Comparison of ENCODE assay signal across 8 cellular contexts in the genomic region with DNA sequence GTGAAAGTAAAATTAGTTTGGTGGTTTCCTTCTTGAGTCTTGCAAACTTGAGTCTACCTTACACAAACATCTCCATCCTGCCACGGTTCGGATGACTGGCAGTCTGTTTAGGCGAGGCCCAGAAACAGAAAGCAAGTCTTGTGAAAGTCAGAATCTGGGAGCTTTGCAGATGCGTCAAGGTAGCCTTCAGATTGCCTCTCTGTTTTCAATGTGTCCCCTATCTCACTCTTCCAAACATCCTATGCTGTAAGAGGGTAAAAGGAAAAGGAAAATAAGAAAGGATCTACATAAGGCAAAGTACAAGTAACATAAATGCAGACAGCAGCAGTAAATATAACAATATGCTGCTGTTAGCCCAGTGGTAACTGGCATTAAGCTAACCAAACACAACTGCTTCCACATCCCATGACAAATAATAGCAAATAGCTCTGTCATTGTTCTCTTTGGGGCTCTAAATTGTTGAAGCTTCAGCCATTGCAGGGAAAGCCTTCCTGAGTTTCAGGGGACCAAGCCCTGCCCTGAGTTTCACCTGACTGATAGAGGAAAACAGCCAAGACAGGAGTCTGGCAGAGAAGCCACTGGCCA. TPM values are rescaled to one million over a fixed set of nuclear protein-coding genes. Genes with fewer than 3 reads are reported as not detected.
A peak's percentile ranks its signal among the peaks of the same experiment; 100 is the strongest.
DNase-seq lines count a peak whose midpoint lies in the region; ATAC-seq, FAIRE-seq and TF ChIP-seq lines count a peak whose summit lies in the region.

No MANE protein-coding gene starts in this region.

- FAIRE-seq in kidney (lab: Jason Lieb, UNC) = no peak

- ATAC-seq in GM18508 (IDR thresholded peaks at IDR 0.05; ENCODE audit: insufficient read depth, unreplicated experiment) = peak; percentile 81
- peak; percentile 70 for ATAC-seq in HG02852 (IDR thresholded peaks at IDR 0.05; ENCODE audit: unreplicated experiment)
- peak; percentile 81 for ATAC-seq in upper lobe of right lung

- H3K4me3 ChIP-seq in neural progenitor cell (no peak overlapping the region), upper lobe of right lung (no peak overlapping the region), kidney (ENCODE audit: low read length in 2 of 2) (peak overlapping the region in 1 of 2 donors; percentile 13)

- no peaks in the 10 kb centered on the region for H3K79me2 ChIP-seq in neural progenitor cell (ENCODE audit: low read depth)

- no peaks in the 10 kb centered on the region for H3K36me3 ChIP-seq in neural progenitor cell
- H3K36me3 ChIP-seq in upper lobe of right lung = no peaks in the 10 kb centered on the region
- H3K36me3 ChIP-seq in kidney (ENCODE audit: control insufficient read depth in 1 of 2, insufficient read depth in 2 of 2, low read length in 2 of 2) = no peaks in the 10 kb centered on the region

- H3K4me1 ChIP-seq in neural progenitor cell = peaks cover 13% of the 10 kb centered on the region
- H3K4me1 ChIP-seq in upper lobe of right lung = peaks cover 4% of the 10 kb centered on the region
- H3K4me1 ChIP-seq in kidney (ENCODE audit: control insufficient read depth in 1 of 2, insufficient read depth in 1 of 2, low read depth in 1 of 2, low read length in 2 of 2) = peaks cover 14 to 29% of the 10 kb centered on the region in 2 donors

- H2AFZ ChIP-seq in neural progenitor cell (replicated peaks) = no peak overlapping the region

- H3K27me3 Mint-ChIP-seq in brain (no peaks in the 10 kb centered on the region), neural progenitor cell (ENCODE audit: insufficient read depth, low read depth) (no peaks in the 10 kb centered on the region)

- H3K36me3 Mint-ChIP-seq in brain (peaks cover 6% of the 10 kb centered on the region), neural progenitor cell (no peaks in the 10 kb centered on the region)

- H3K4me1 Mint-ChIP-seq in brain (peaks cover 68% of the 10 kb centered on the region), neural progenitor cell (peaks cover 24% of the 10 kb centered on the region)

- H3K4me2 ChIP-seq in neural progenitor cell = no peak overlapping the region

- H3K27me3 ChIP-seq in neural progenitor cell (no peaks in the 10 kb centered on the region), upper lobe of right lung (no peaks in the 10 kb centered on the region)

- H3F3A ChIP-seq in neural progenitor cell (ENCODE audit: low read depth) = no peaks in the 10 kb centered on the region

- peak; percentile 30 for DNase-seq in T-helper 9 cell
- no peak for DNase-seq in neural progenitor cell (ENCODE audit: low spot score)
- DNase-seq in upper lobe of right lung = no peak
- no peak for DNase-seq in DMS 273 (lab: John Stamatoyannopoulos, UW; ENCODE audit: unreplicated experiment)
- DNase-seq in kidney = no peak

- no peak for TF ChIP-seq CTCF in brain (conservative IDR thresholded peaks at IDR 0.05)
- no peak for TF ChIP-seq CTCF in neural progenitor cell (IDR thresholded peaks at IDR 0.05)
- no peak for TF ChIP-seq CTCF in upper lobe of right lung (IDR thresholded peaks at IDR 0.05)
- no peak for TF ChIP-seq CTCF in kidney (IDR thresholded peaks at IDR 0.05; ENCODE audit: borderline replicate concordance, extremely low read depth, insufficient read depth)

- intact Hi-C loops in upper lobe of right lung (cut with DNase I) (no loop called here), kidney (cut with DNase I) (no loop called here)

- no peaks in the 10 kb centered on the region for H3K9me3 ChIP-seq in neural progenitor cell (ENCODE audit: low read depth)
- H3K9me3 ChIP-seq in upper lobe of right lung = no peaks in the 10 kb centered on the region
- no peaks in the 10 kb centered on the region for H3K9me3 ChIP-seq in kidney (ENCODE audit: control insufficient read depth in 1 of 2, low read length in 2 of 2)

- H3K27ac ChIP-seq in neural progenitor cell = peak overlapping the region; percentile 13
- H3K27ac ChIP-seq in upper lobe of right lung = peak overlapping the region; percentile 39
- H3K27ac ChIP-seq in kidney (ENCODE audit: low read depth in 2 of 2, low read length in 2 of 2) = peak overlapping the region in 1 of 2 donors; percentile 69

- H3K9me3 Mint-ChIP-seq in brain (no peaks in the 10 kb centered on the region), neural progenitor cell (no peaks in the 10 kb centered on the region)

- no peak overlapping the region for H3K9ac ChIP-seq in neural progenitor cell
- no peak overlapping the region for H3K9ac ChIP-seq in kidney (ENCODE audit: low read length in 2 of 2)

- H3K27ac Mint-ChIP-seq in brain = peak overlapping the region in 4 of 5 experiments; percentile 19 to 88 (median 68)
- no peak overlapping the region for H3K27ac Mint-ChIP-seq in neural progenitor cell

- no peak overlapping the region for H3K4me3 Mint-ChIP-seq in brain
- no peak overlapping the region for H3K4me3 Mint-ChIP-seq in neural progenitor cell

- H4K20me1 ChIP-seq in neural progenitor cell (ENCODE audit: low read depth) = no peaks in the 10 kb centered on the region

RNA-seq across cellular contexts. Expression of a gene that starts 26.2 kb away (rescaled TPM):
- polyA plus RNA-seq in brain (ENCODE audit: insufficient read depth, low read depth, low replicate concordance) (not detected), kidney (ENCODE audit: insufficient read depth, low read depth, low replicate concordance) (not detected)
- total RNA-seq in neural progenitor cell (ENCODE audit: low replicate concordance) (0.34 TPM in 1 of 2 replicates, not detected in the other), upper lobe of right lung (not detected), kidney (not detected)

RNA-seq across cellular contexts. Expression of a gene that starts 49.6 kb away (rescaled TPM):
- 19.8 TPM for polyA plus RNA-seq in brain (ENCODE audit: insufficient read depth, low read depth, low replicate concordance)
- 35.4 and 39.4 TPM in 2 replicates for total RNA-seq in neural progenitor cell (ENCODE audit: low replicate concordance)
- 21.0 TPM for total RNA-seq in upper lobe of right lung
- 27.6 TPM for total RNA-seq in kidney
- polyA plus RNA-seq in kidney (ENCODE audit: insufficient read depth, low read depth, low replicate concordance) = 28.6 TPM
